In the genomic region with DNA sequence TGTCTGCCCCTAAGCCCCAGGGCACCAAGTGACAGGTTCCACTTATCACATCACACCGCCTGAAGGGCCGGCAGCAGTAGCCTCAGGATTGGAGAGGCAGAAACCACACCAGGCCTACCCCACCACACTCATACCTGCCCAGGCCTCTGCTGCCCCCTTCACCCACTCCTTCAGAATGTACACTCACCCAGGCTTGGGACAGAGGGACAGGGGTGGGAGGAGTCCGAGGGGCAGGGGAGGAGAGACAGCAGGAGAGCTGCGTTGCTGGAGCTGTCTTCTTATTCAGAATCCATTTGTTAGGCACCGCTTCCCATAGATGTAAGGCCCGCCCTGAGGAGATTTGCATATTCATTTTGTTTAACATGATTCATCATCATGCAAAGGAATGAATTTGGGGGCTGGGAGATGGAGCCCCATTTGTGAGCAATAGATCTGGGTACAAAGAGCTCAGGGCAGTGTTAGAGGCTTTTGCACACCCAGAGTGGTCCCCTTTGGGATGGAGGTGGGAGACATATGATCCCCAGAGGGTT, we compare ENCODE assay signal across 1 cellular context.
TF ChIP-seq lines count a peak whose summit lies in the region.

No MANE protein-coding gene starts in this region.

TF ChIP-seq in H1, 55 proteins besides CTCF, POLR2A, EP300 and RAD21:
- TF ChIP-seq CHD2 (IDR thresholded peaks at IDR 0.05; ENCODE audit: low read length), result no peak
- no peak for TF ChIP-seq SP1 (IDR thresholded peaks at IDR 0.05; ENCODE audit: low read depth, low read length)
- no peak for TF ChIP-seq SUZ12 (IDR thresholded peaks at IDR 0.05; ENCODE audit: low read length)
- no peak for TF ChIP-seq RXRA (IDR thresholded peaks at IDR 0.05; ENCODE audit: insufficient read depth, low read depth, low read length)
- no peak for TF ChIP-seq BCL11A (IDR thresholded peaks at IDR 0.05; ENCODE audit: low read depth in 2 of 2, low read length in 2 of 2)
- TF ChIP-seq MAFK (IDR thresholded peaks at IDR 0.05; ENCODE audit: low read depth, low read length), result no peak
- TF ChIP-seq BRCA1 (IDR thresholded peaks at IDR 0.05; ENCODE audit: low read depth, low read length), result no peak
